ENCODE assay signal across 14 cellular contexts in genomic region chr3:117435481-117435880, GRCh38.
DNase-seq lines count a peak whose midpoint lies in the region; ATAC-seq and TF ChIP-seq lines count a peak whose summit lies in the region.
"Had no signal": no experiment of that assay in that cellular context is flagged by ENCODE, and none has a peak within 500 bp of the region (broad histone marks: within the 10 kb centered on the region; RNA-seq: fewer than 3 reads in every experiment).

No MANE protein-coding gene starts in this region.

- DNase-seq in NCI-H1417 (lab: John Stamatoyannopoulos, UW), result peak in 2 of 3 experiments; percentile 11 to 31
- no peak for DNase-seq in NCI-H1417 treated with DMSO at 0.1 percent for 48 hours (lab: John Stamatoyannopoulos, UW)
- peak; percentile 38 for DNase-seq in NCI-H2227 treated with DMSO at 0.1 percent for 48 hours (lab: John Stamatoyannopoulos, UW)
- peak; percentile 98 for DNase-seq in NCI-H82 treated with DMSO at 0.1 percent for 48 hours (lab: John Stamatoyannopoulos, UW; ENCODE audit: unreplicated experiment)
- no peak for DNase-seq in activated CD8-positive, alpha-beta T cell treated with anti-CD3 and anti-CD28 coated beads, Interleukin-2, amount 10 ng/mL, durations not matched to agents 7 days and 5 days
- no peak for DNase-seq in effector CD8-positive, alpha-beta T cell (lab: John Stamatoyannopoulos, UW)
- no peak for DNase-seq in GM13977 (ENCODE audit: low spot score)
- DNase-seq: 8988T; CD4-positive, alpha-beta memory T cell; GM23248; HCEC 1CT; IMR-90 had no signal

- H3K9me3 Mint-ChIP-seq in activated CD8-positive, alpha-beta T cell treated with anti-CD3 and anti-CD28 coated beads, Interleukin-2, amount 10 ng/mL, durations not matched to agents 7 days and 5 days (ENCODE audit: insufficient read depth), result no peaks in the 10 kb centered on the region

- POLR2A ChIA-PET in activated CD8-positive, alpha-beta T cell treated with anti-CD3 and anti-CD28 coated beads, Interleukin-2, amount 10 ng/mL, durations not matched to agents 7 days and 5 days (lab: Charles Lee), result no interaction called here

- H3K27me3 Mint-ChIP-seq in activated CD8-positive, alpha-beta T cell treated with anti-CD3 and anti-CD28 coated beads, Interleukin-2, amount 10 ng/mL, durations not matched to agents 7 days and 5 days (ENCODE audit: low read depth), result no peaks in the 10 kb centered on the region
- H3K27me3 Mint-ChIP-seq: CD4-positive, alpha-beta memory T cell had no signal

- no peak for ATAC-seq in activated CD8-positive, alpha-beta T cell treated with anti-CD3 and anti-CD28 coated beads, Interleukin-2, amount 10 ng/mL, durations not matched to agents 7 days and 5 days
- no peak for ATAC-seq in SK-N-SH treated with all-trans-retinoic acid at 6 μM for 48 hours

- in situ Hi-C loops in GM13977 (cut with MboI; ENCODE audit: low pct_unique_long_range_greater_than_20kb, low sequenced_read_pairs, unreplicated experiment), result no loop called here

- no peak for TF ChIP-seq CTCF in GM13977 (IDR thresholded peaks at IDR 0.05; ENCODE audit: extremely low read depth, insufficient read depth, missing control alignments)

- no peak overlapping the region for H3K27ac Mint-ChIP-seq in activated CD8-positive, alpha-beta T cell treated with anti-CD3 and anti-CD28 coated beads, Interleukin-2, amount 10 ng/mL, durations not matched to agents 7 days and 5 days
- H3K27ac Mint-ChIP-seq: CD14-positive monocyte; CD4-positive, alpha-beta memory T cell had no signal

- no peaks in the 10 kb centered on the region for H3K36me3 Mint-ChIP-seq in activated CD8-positive, alpha-beta T cell treated with anti-CD3 and anti-CD28 coated beads, Interleukin-2, amount 10 ng/mL, durations not matched to agents 7 days and 5 days (ENCODE audit: low read depth)
- H3K36me3 Mint-ChIP-seq: CD14-positive monocyte; CD4-positive, alpha-beta memory T cell had no signal

- no peak overlapping the region for H3K4me3 Mint-ChIP-seq in activated CD8-positive, alpha-beta T cell treated with anti-CD3 and anti-CD28 coated beads, Interleukin-2, amount 10 ng/mL, durations not matched to agents 7 days and 5 days
- H3K4me3 Mint-ChIP-seq: CD14-positive monocyte; CD4-positive, alpha-beta memory T cell had no signal

- H3K4me1 Mint-ChIP-seq in activated CD8-positive, alpha-beta T cell treated with anti-CD3 and anti-CD28 coated beads, Interleukin-2, amount 10 ng/mL, durations not matched to agents 7 days and 5 days (ENCODE audit: low read depth), result no peaks in the 10 kb centered on the region
- H3K4me1 Mint-ChIP-seq: CD4-positive, alpha-beta memory T cell had no signal

- CTCF ChIA-PET in activated CD8-positive, alpha-beta T cell treated with anti-CD3 and anti-CD28 coated beads, Interleukin-2, amount 10 ng/mL, durations not matched to agents 7 days and 5 days (lab: Charles Lee), result no interaction called here

TF ChIP-seq in SK-N-SH treated with all-trans-retinoic acid at 6 μM for 48 hours, 23 proteins besides CTCF, POLR2A, EP300 and RAD21:
- TF ChIP-seq ZNF8 (CRISPR knock-in tag; IDR thresholded peaks at IDR 0.05), result no peak
- TF ChIP-seq CSRNP3 (CRISPR knock-in tag; IDR thresholded peaks at IDR 0.05), result no peak
- TF ChIP-seq OSR1 (CRISPR knock-in tag; IDR thresholded peaks at IDR 0.05), result no peak
- no peak for TF ChIP-seq TSHZ2 (CRISPR knock-in tag; IDR thresholded peaks at IDR 0.05)
- TF ChIP-seq CREB5 (CRISPR knock-in tag; IDR thresholded peaks at IDR 0.05; ENCODE audit: low read depth), result no peak
- TF ChIP-seq SNAI2 (CRISPR knock-in tag; IDR thresholded peaks at IDR 0.05), result no peak
- no peak for TF ChIP-seq ZFP30 (CRISPR knock-in tag; IDR thresholded peaks at IDR 0.05)
- TF ChIP-seq BACH2 (CRISPR knock-in tag; IDR thresholded peaks at IDR 0.05; ENCODE audit: borderline replicate concordance), result no peak
- no peak for TF ChIP-seq POU6F1 (CRISPR knock-in tag; IDR thresholded peaks at IDR 0.05; ENCODE audit: borderline replicate concordance, low read depth)
- no peak for TF ChIP-seq TCF4 (CRISPR knock-in tag; IDR thresholded peaks at IDR 0.05; ENCODE audit: borderline replicate concordance)
- no peak for TF ChIP-seq ESRRG (CRISPR knock-in tag; IDR thresholded peaks at IDR 0.05)
- no peak for TF ChIP-seq ZFP3 (CRISPR knock-in tag; IDR thresholded peaks at IDR 0.05)

Comparison
In these comparisons a context has a peak if more than half of its experiments do, and no peak if none do; other contexts are left out.
1. DNase-seq: peak in NCI-H1417 (2 of 3), NCI-H2227 treated with DMSO at 0.1 percent for 48 hours (single experiment) and NCI-H82 treated with DMSO at 0.1 percent for 48 hours (single experiment); none in NCI-H1417 treated with DMSO at 0.1 percent for 48 hours (single experiment), activated CD8-positive, alpha-beta T cell treated with anti-CD3 and anti-CD28 coated beads, Interleukin-2, amount 10 ng/mL, durations not matched to agents 7 days and 5 days (single experiment), effector CD8-positive, alpha-beta T cell (single experiment) and GM13977 (single experiment).